1 cellular context compared by ENCODE assay signal in the genomic region with DNA sequence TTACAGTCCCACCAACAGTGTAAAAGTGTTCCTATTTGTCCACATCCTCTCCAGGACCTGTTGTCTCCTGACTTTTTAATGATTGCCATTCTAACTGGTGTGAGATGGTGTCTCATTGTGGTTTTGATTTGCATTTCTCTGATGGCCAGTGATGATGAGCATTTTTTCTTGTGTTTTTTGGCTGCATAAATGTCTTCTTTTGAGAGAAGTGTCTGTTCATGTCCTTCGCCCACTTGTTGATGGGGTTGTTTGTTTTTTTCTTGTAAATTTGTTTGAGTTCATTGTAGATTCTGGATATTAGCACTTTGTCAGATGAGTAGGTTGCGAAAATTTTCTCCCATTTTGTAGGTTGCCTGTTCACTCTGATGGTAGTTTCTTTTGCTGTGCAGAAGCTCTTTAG.
TF ChIP-seq lines count a peak whose summit lies in the region.
"Not testable (repeated sequence)": the region's sequence is repeated elsewhere in the genome, so short reads cannot be mapped to it uniquely, and the experiment has no call there.

No MANE protein-coding gene starts in this region.

- not testable (repeated sequence) for H3K4me3 ChIP-seq in HEK293 (ENCODE audit: low read depth, low read length)

- H3K27ac ChIP-seq in HEK293 (ENCODE audit: extremely low read depth, low read depth, low read length), result not testable (repeated sequence)

- CTCF ChIA-PET in HEK293 (lab: Yijun Ruan, JAX), result not testable (repeated sequence)

- POLR2A ChIA-PET in HEK293 (lab: Yijun Ruan, JAX), result not testable (repeated sequence)

- not testable (repeated sequence) for H3K4me1 ChIP-seq in HEK293 (ENCODE audit: control insufficient read depth, insufficient read depth, low read length)

- not testable (repeated sequence) for TF ChIP-seq CTCF in HEK293 (tag by site-specific recombination; IDR thresholded peaks at IDR 0.05)

- H3K9me3 ChIP-seq in HEK293 (ENCODE audit: control insufficient read depth, insufficient read depth, low read depth, low read length), result not testable (repeated sequence)

- not testable (repeated sequence) for H3K36me3 ChIP-seq in HEK293 (ENCODE audit: control insufficient read depth in 2 of 2, insufficient read depth in 1 of 2, low read length in 2 of 2)

TF ChIP-seq in HEK293, 187 proteins besides CTCF, POLR2A, EP300 and RAD21:
- peak; percentile 52 for TF ChIP-seq SCRT2 (tag by site-specific recombination; IDR thresholded peaks at IDR 0.05)
